Comparison of ENCODE assay signal across 1 cellular context in genomic region chr19:57192064-57192395, GRCh38.
TF ChIP-seq lines count a peak whose summit lies in the region.

No MANE protein-coding gene starts in this region.

TF ChIP-seq in GM23338, 12 proteins besides CTCF, POLR2A, EP300 and RAD21:
- TF ChIP-seq, protein P1, sequence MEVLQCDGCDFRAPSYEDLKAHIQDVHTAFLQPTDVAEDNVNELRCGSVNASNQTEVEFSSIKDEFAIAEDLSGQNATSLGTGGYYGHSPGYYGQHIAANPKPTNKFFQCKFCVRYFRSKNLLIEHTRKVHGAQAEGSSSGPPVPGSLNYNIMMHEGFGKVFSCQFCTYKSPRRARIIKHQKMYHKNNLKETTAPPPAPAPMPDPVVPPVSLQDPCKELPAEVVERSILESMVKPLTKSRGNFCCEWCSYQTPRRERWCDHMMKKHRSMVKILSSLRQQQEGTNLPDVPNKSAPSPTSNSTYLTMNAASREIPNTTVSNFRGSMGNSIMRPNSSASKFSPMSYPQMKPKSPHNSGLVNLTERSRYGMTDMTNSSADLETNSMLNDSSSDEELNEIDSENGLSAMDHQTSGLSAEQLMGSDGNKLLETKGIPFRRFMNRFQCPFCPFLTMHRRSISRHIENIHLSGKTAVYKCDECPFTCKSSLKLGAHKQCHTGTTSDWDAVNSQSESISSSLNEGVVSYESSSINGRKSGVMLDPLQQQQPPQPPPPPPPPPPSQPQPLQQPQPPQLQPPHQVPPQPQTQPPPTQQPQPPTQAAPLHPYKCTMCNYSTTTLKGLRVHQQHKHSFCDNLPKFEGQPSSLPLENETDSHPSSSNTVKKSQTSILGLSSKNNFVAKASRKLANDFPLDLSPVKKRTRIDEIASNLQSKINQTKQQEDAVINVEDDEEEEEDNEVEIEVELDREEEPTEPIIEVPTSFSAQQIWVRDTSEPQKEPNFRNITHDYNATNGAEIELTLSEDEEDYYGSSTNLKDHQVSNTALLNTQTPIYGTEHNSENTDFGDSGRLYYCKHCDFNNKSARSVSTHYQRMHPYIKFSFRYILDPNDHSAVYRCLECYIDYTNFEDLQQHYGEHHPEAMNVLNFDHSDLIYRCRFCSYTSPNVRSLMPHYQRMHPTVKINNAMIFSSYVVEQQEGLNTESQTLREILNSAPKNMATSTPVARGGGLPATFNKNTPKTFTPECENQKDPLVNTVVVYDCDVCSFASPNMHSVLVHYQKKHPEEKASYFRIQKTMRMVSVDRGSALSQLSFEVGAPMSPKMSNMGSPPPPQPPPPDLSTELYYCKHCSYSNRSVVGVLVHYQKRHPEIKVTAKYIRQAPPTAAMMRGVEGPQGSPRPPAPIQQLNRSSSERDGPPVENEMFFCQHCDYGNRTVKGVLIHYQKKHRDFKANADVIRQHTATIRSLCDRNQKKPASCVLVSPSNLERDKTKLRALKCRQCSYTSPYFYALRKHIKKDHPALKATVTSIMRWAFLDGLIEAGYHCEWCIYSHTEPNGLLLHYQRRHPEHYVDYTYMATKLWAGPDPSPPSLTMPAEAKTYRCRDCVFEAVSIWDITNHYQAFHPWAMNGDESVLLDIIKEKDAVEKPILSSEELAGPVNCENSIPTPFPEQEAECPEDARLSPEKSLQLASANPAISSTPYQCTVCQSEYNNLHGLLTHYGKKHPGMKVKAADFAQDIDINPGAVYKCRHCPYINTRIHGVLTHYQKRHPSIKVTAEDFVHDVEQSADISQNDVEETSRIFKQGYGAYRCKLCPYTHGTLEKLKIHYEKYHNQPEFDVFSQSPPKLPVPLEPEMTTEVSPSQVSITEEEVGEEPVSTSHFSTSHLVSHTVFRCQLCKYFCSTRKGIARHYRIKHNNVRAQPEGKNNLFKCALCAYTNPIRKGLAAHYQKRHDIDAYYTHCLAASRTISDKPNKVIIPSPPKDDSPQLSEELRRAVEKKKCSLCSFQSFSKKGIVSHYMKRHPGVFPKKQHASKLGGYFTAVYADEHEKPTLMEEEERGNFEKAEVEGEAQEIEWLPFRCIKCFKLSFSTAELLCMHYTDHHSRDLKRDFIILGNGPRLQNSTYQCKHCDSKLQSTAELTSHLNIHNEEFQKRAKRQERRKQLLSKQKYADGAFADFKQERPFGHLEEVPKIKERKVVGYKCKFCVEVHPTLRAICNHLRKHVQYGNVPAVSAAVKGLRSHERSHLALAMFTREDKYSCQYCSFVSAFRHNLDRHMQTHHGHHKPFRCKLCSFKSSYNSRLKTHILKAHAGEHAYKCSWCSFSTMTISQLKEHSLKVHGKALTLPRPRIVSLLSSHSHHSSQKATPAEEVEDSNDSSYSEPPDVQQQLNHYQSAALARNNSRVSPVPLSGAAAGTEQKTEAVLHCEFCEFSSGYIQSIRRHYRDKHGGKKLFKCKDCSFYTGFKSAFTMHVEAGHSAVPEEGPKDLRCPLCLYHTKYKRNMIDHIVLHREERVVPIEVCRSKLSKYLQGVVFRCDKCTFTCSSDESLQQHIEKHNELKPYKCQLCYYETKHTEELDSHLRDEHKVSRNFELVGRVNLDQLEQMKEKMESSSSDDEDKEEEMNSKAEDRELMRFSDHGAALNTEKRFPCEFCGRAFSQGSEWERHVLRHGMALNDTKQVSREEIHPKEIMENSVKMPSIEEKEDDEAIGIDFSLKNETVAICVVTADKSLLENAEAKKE (CRISPR knock-in tag; IDR thresholded peaks at IDR 0.05): no peak
- TF ChIP-seq, protein P2, sequence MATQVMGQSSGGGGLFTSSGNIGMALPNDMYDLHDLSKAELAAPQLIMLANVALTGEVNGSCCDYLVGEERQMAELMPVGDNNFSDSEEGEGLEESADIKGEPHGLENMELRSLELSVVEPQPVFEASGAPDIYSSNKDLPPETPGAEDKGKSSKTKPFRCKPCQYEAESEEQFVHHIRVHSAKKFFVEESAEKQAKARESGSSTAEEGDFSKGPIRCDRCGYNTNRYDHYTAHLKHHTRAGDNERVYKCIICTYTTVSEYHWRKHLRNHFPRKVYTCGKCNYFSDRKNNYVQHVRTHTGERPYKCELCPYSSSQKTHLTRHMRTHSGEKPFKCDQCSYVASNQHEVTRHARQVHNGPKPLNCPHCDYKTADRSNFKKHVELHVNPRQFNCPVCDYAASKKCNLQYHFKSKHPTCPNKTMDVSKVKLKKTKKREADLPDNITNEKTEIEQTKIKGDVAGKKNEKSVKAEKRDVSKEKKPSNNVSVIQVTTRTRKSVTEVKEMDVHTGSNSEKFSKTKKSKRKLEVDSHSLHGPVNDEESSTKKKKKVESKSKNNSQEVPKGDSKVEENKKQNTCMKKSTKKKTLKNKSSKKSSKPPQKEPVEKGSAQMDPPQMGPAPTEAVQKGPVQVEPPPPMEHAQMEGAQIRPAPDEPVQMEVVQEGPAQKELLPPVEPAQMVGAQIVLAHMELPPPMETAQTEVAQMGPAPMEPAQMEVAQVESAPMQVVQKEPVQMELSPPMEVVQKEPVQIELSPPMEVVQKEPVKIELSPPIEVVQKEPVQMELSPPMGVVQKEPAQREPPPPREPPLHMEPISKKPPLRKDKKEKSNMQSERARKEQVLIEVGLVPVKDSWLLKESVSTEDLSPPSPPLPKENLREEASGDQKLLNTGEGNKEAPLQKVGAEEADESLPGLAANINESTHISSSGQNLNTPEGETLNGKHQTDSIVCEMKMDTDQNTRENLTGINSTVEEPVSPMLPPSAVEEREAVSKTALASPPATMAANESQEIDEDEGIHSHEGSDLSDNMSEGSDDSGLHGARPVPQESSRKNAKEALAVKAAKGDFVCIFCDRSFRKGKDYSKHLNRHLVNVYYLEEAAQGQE (IDR thresholded peaks at IDR 0.05; ENCODE audit: unreplicated experiment): no peak
- TF ChIP-seq CREB1 (CRISPR knock-in tag; IDR thresholded peaks at IDR 0.05; ENCODE audit: low read depth) (no peak), JUNB (IDR thresholded peaks at IDR 0.05; ENCODE audit: unreplicated experiment) (no peak), EZH2phosphoT487 (IDR thresholded peaks at IDR 0.05; ENCODE audit: unreplicated experiment) (no peak), POLR2AphosphoS5 (IDR thresholded peaks at IDR 0.05; ENCODE audit: low read depth) (no peak), EZH2 (IDR thresholded peaks at IDR 0.05; ENCODE audit: low read depth, unreplicated experiment) (no peak), NANOG (IDR thresholded peaks at IDR 0.05; ENCODE audit: borderline replicate concordance) (no peak), STAT1 (IDR thresholded peaks at IDR 0.05; ENCODE audit: unreplicated experiment) (no peak)
